ENCODE assay signal across 8 cellular contexts in genomic region chr17:76075364-76076099, GRCh38. TPM values are rescaled to one million over a fixed set of nuclear protein-coding genes. Genes with fewer than 3 reads are reported as not detected.
DNase-seq lines count a peak whose midpoint lies in the region; ATAC-seq lines count a peak whose summit lies in the region.

No MANE protein-coding gene starts in this region.

- peaks cover 46% of the 10 kb centered on the region for H3K4me1 Mint-ChIP-seq in central memory CD8-positive, alpha-beta T cell

- H3K18ac ChIP-seq in neuronal stem cell (ENCODE audit: low read length), result no peak overlapping the region

- WGBS in neuronal stem cell (ENCODE audit: extremely low coverage in 2 of 2, insufficient read length in 2 of 2, insufficient replicate concordance in 1 of 2), 2 donors, result no CpG with 5 or more reads among the region's 42 CpGs

- H3K9me3 ChIP-seq in neuronal stem cell (replicated peaks in 1 of 2; ENCODE audit: control insufficient read depth in 2 of 2, insufficient read depth in 1 of 2, low read depth in 1 of 2, low read length in 2 of 2), result peaks cover 0 to 5% of the 10 kb centered on the region in 2 donors

- peaks cover 17% of the 10 kb centered on the region for H3K36me3 Mint-ChIP-seq in central memory CD8-positive, alpha-beta T cell (ENCODE audit: insufficient read depth)

- DNase-seq in DMS79 treated with DMSO at 0.1 percent for 48 hours (lab: John Stamatoyannopoulos, UW) (peak; percentile 31), DMS79 (lab: John Stamatoyannopoulos, UW) (no peak), Kasumi-1 (lab: John Stamatoyannopoulos, UW) (peak; percentile 48 to 67), neuronal stem cell (ENCODE audit: low spot score) (no peak), superior temporal gyrus (ENCODE audit: extremely low spot score) (no peak), amniotic stem cell (lab: John Stamatoyannopoulos, UW) (no peak), activated gamma-delta T cell treated with Interleukin-2 at 50 U/mL for 16 hours (no peak)
- DNase-seq in central memory CD8-positive, alpha-beta T cell (ENCODE audit: low spot score in 2 of 2), result no peak

- H4K91ac ChIP-seq in neuronal stem cell (ENCODE audit: low read depth, low read length, poor library complexity), result no peak overlapping the region

- H3K36me3 ChIP-seq in neuronal stem cell (replicated peaks in 1 of 2; ENCODE audit: control insufficient read depth in 2 of 2, insufficient read depth in 2 of 2, low read length in 2 of 2), result no peaks in the 10 kb centered on the region

- H3K4me2 ChIP-seq in neuronal stem cell (ENCODE audit: insufficient read depth, low read length, poor library complexity, severe bottlenecking), result peak overlapping the region; percentile 66

- H2AK5ac ChIP-seq in neuronal stem cell (ENCODE audit: low read depth, low read length), result no peak overlapping the region

- no peak overlapping the region for H2BK120ac ChIP-seq in neuronal stem cell (ENCODE audit: low read depth, low read length)

- ATAC-seq in central memory CD8-positive, alpha-beta T cell (replicated peaks; ENCODE audit: extremely low read depth, poor library complexity, severe bottlenecking), result no peak

- H3K4ac ChIP-seq in neuronal stem cell (ENCODE audit: low read length), result no peak overlapping the region

- H3K9me3 Mint-ChIP-seq in central memory CD8-positive, alpha-beta T cell, result no peaks in the 10 kb centered on the region

- H4K8ac ChIP-seq in neuronal stem cell (ENCODE audit: low read depth, low read length), result no peak overlapping the region

- H3K27me3 ChIP-seq in neuronal stem cell (ENCODE audit: control insufficient read depth in 3 of 3, insufficient read depth in 3 of 3, low read depth in 1 of 3, low read length in 3 of 3), result peaks cover 38 to 65% (median 38%) of the 10 kb centered on the region in 3 experiments

- H3K27me3 Mint-ChIP-seq in central memory CD8-positive, alpha-beta T cell, result peaks cover 37% of the 10 kb centered on the region

- H3K79me1 ChIP-seq in neuronal stem cell (ENCODE audit: low read depth, low read length), result peaks cover 5% of the 10 kb centered on the region

- no peak overlapping the region for H3K9ac ChIP-seq in neuronal stem cell (ENCODE audit: low read depth, low read length, poor library complexity)

- peak overlapping the region; percentile 77 for H3K4me3 Mint-ChIP-seq in central memory CD8-positive, alpha-beta T cell

- H3K27ac Mint-ChIP-seq in central memory CD8-positive, alpha-beta T cell (ENCODE audit: low read depth), result no peak overlapping the region

- H2AFZ ChIP-seq in neuronal stem cell (ENCODE audit: low read length), result peak overlapping the region; percentile 92

- no peak overlapping the region for H2BK5ac ChIP-seq in neuronal stem cell (ENCODE audit: low read length)

- peak overlapping the region; percentile 70 for H3K23ac ChIP-seq in neuronal stem cell (ENCODE audit: low read depth, low read length, poor library complexity)

- no peak overlapping the region for H3K27ac ChIP-seq in neuronal stem cell (replicated peaks; ENCODE audit: low read length)

- H3K14ac ChIP-seq in neuronal stem cell (ENCODE audit: low read length), result no peak overlapping the region

- H3K4me1 ChIP-seq in neuronal stem cell (ENCODE audit: control insufficient read depth in 2 of 2, insufficient read depth in 1 of 2, low read depth in 1 of 2, low read length in 2 of 2), result peaks cover 20 to 22% of the 10 kb centered on the region in 2 donors

- H2BK15ac ChIP-seq in neuronal stem cell (ENCODE audit: low read length), result no peak overlapping the region

- H2BK12ac ChIP-seq in neuronal stem cell (ENCODE audit: low read length), result no peak overlapping the region

- peak overlapping the region; percentile 35 to 51 for H3K4me3 ChIP-seq in neuronal stem cell (ENCODE audit: low read length in 2 of 2)

RNA-seq across cellular contexts. Expression of gene GALR2, which starts 1.0 kb away (rescaled TPM):
- not detected for polyA plus RNA-seq in neuronal stem cell (2013, experiment 1 of 2)
- 0.03 TPM for polyA plus RNA-seq in neuronal stem cell (2013, experiment 2 of 2)

RNA-seq across cellular contexts. Expression of gene SRP68, which starts 3.2 kb away (rescaled TPM):
- polyA plus RNA-seq in neuronal stem cell (2013, experiment 1 of 2), result 51.0 TPM
- polyA plus RNA-seq in neuronal stem cell (2013, experiment 2 of 2), result 51.5 TPM

RNA-seq across cellular contexts. Expression of gene ZACN, which starts 3.5 kb away (rescaled TPM):
- polyA plus RNA-seq in neuronal stem cell (2013, experiment 1 of 2), result not detected
- polyA plus RNA-seq in neuronal stem cell (2013, experiment 2 of 2), result not detected

RNA-seq across cellular contexts. Expression of gene EXOC7, which starts 28.1 kb away (rescaled TPM):
- polyA plus RNA-seq in neuronal stem cell (2013, experiment 1 of 2), result 50.4 TPM
- polyA plus RNA-seq in neuronal stem cell (2013, experiment 2 of 2), result 47.0 TPM

RNA-seq across cellular contexts. Expression of gene EVPL, which starts 48.4 kb away (rescaled TPM):
- not detected for polyA plus RNA-seq in neuronal stem cell (2013, experiment 1 of 2)
- not detected for polyA plus RNA-seq in neuronal stem cell (2013, experiment 2 of 2)

Comparison
In these comparisons a context has a peak if more than half of its experiments do, and no peak if none do; other contexts are left out.
1. DNase-seq: peak in DMS79 treated with DMSO at 0.1 percent for 48 hours (single experiment) and Kasumi-1 (2 of 2); none in DMS79 (single experiment), central memory CD8-positive, alpha-beta T cell (0 of 2), neuronal stem cell (single experiment), superior temporal gyrus (single experiment), amniotic stem cell (single experiment) and activated gamma-delta T cell treated with Interleukin-2 at 50 U/mL for 16 hours (single experiment).